In genomic region chrX:125096870-125097269, GRCh38 we compare ENCODE assay signal across 6 cellular contexts.
"Had no signal": no experiment of that assay in that cellular context is flagged by ENCODE, and none has a peak within 500 bp of the region (broad histone marks: within the 10 kb centered on the region; RNA-seq: fewer than 3 reads in every experiment).

No MANE protein-coding gene starts in this region.

- DNase-seq: GDM1, GF-D8 had no signal

- ATAC-seq: GM12878 had no signal

- FAIRE-seq: GM12878, GM12891, GM18507, GM19239 had no signal

- H3K4me3 ChIP-seq: GM12878 had no signal
